9 cellular contexts compared by ENCODE assay signal in genomic region chr11:65611758-65612603, GRCh38. TPM values are rescaled to one million over a fixed set of nuclear protein-coding genes. Genes with fewer than 3 reads are reported as not detected.
DNase-seq lines count a peak whose midpoint lies in the region; ATAC-seq and TF ChIP-seq lines count a peak whose summit lies in the region.
"Had no signal": no experiment of that assay in that cellular context is flagged by ENCODE, and none has a peak within 500 bp of the region (broad histone marks: within the 10 kb centered on the region; RNA-seq: fewer than 3 reads in every experiment).

No MANE protein-coding gene starts in this region.

- no peaks in the 10 kb centered on the region for H3K27me3 ChIP-seq in muscle layer of duodenum (ENCODE audit: low read depth, low read length)
- H3K27me3 ChIP-seq: SJSA1 had no signal

- H3K9me3 Mint-ChIP-seq in stimulated activated naive CD8-positive, alpha-beta T cell treated with anti-CD3 and anti-CD28 coated beads, Interleukin-15, Interleukin-2, amounts not matched to agents 100 ng/mL and 50 ng/mL, for 24 hours: no peaks in the 10 kb centered on the region
- no peaks in the 10 kb centered on the region for H3K9me3 Mint-ChIP-seq in chondrocyte (ENCODE audit: low read depth)

- no peak for TF ChIP-seq CTCF in chondrocyte (IDR thresholded peaks at IDR 0.05)

- peaks cover 5 to 15% of the 10 kb centered on the region in 2 donors for H3K36me3 ChIP-seq in muscle layer of duodenum (ENCODE audit: control insufficient read depth in 1 of 2, insufficient read depth in 2 of 2, low read length in 2 of 2)

- ATAC-seq in stimulated activated naive CD8-positive, alpha-beta T cell treated with anti-CD3 and anti-CD28 coated beads, Interleukin-15, Interleukin-2, amounts not matched to agents 100 U/mL and 50 U/mL, for 24 hours: no peak
- no peak for ATAC-seq in HG03196 (IDR thresholded peaks at IDR 0.05; ENCODE audit: unreplicated experiment)

- H3K36me3 Mint-ChIP-seq in stimulated activated naive CD8-positive, alpha-beta T cell treated with anti-CD3 and anti-CD28 coated beads, Interleukin-15, Interleukin-2, amounts not matched to agents 100 ng/mL and 50 ng/mL, for 24 hours (ENCODE audit: low read depth): peaks cover 31% of the 10 kb centered on the region
- H3K36me3 Mint-ChIP-seq in chondrocyte (ENCODE audit: low read depth): peaks cover 9% of the 10 kb centered on the region

- DNase-seq in stimulated activated naive CD8-positive, alpha-beta T cell treated with anti-CD3 and anti-CD28 coated beads, Interleukin-15, Interleukin-2, amounts not matched to agents 100 U/mL and 50 U/mL, for 24 hours: no peak
- DNase-seq in chondrocyte (ENCODE audit: low spot score): no peak
- no peak for DNase-seq in ecto neural progenitor cell (ENCODE audit: low spot score)
- DNase-seq in stimulated activated CD8-positive, alpha-beta memory T cell treated with anti-CD3 and anti-CD28 coated beads, Interleukin-4, amount 100 ng/mL, for 48 hours: no peak
- no peak for DNase-seq in DMS79 (lab: John Stamatoyannopoulos, UW)

- peak overlapping the region; percentile 71 for H3K27ac ChIP-seq in muscle layer of duodenum (ENCODE audit: low read length)
- H3K27ac ChIP-seq: SJSA1 had no signal

- no peaks in the 10 kb centered on the region for H3K9me3 ChIP-seq in muscle layer of duodenum (ENCODE audit: control insufficient read depth in 1 of 2, low read length in 2 of 2)
- H3K9me3 ChIP-seq: SJSA1 had no signal

- H3K27ac Mint-ChIP-seq in stimulated activated naive CD8-positive, alpha-beta T cell treated with anti-CD3 and anti-CD28 coated beads, Interleukin-15, Interleukin-2, amounts not matched to agents 100 ng/mL and 50 ng/mL, for 24 hours: peak overlapping the region; percentile 90
- peak overlapping the region; percentile 83 for H3K27ac Mint-ChIP-seq in chondrocyte (ENCODE audit: unreplicated experiment)

- peak overlapping the region; percentile 95 for H3K4me3 Mint-ChIP-seq in stimulated activated naive CD8-positive, alpha-beta T cell treated with anti-CD3 and anti-CD28 coated beads, Interleukin-15, Interleukin-2, amounts not matched to agents 100 ng/mL and 50 ng/mL, for 24 hours
- peak overlapping the region; percentile 88 for H3K4me3 Mint-ChIP-seq in chondrocyte (ENCODE audit: unreplicated experiment)

- no peaks in the 10 kb centered on the region for H3K27me3 Mint-ChIP-seq in stimulated activated naive CD8-positive, alpha-beta T cell treated with anti-CD3 and anti-CD28 coated beads, Interleukin-15, Interleukin-2, amounts not matched to agents 100 ng/mL and 50 ng/mL, for 24 hours
- H3K27me3 Mint-ChIP-seq in chondrocyte (ENCODE audit: low read depth): no peaks in the 10 kb centered on the region

- peak overlapping the region; percentile 77 to 85 for H3K4me3 ChIP-seq in muscle layer of duodenum (ENCODE audit: low read depth in 1 of 2, low read length in 2 of 2)

- peaks cover 52% of the 10 kb centered on the region for H3K4me1 Mint-ChIP-seq in stimulated activated naive CD8-positive, alpha-beta T cell treated with anti-CD3 and anti-CD28 coated beads, Interleukin-15, Interleukin-2, amounts not matched to agents 100 ng/mL and 50 ng/mL, for 24 hours (ENCODE audit: low read depth)
- peaks cover 50% of the 10 kb centered on the region for H3K4me1 Mint-ChIP-seq in chondrocyte (ENCODE audit: low read depth)

- H3K4me1 ChIP-seq in muscle layer of duodenum (ENCODE audit: control insufficient read depth in 1 of 2, insufficient read depth in 2 of 2, low read length in 2 of 2): peaks cover 12 to 64% of the 10 kb centered on the region in 2 donors

RNA-seq across cellular contexts. Expression of gene MAP3K11, which starts 2.0 kb away (rescaled TPM):
- total RNA-seq in chondrocyte: 30.2 to 34.6 TPM (median 31.6 TPM) in 3 replicates

RNA-seq across cellular contexts. Expression of gene PCNX3, which starts 3.6 kb away (rescaled TPM):
- total RNA-seq in chondrocyte: 32.6 to 57.7 TPM (median 36.3 TPM) in 3 replicates

RNA-seq across cellular contexts. Expression of gene KCNK7, which starts 16.4 kb away (rescaled TPM):
- 0.22 to 0.44 TPM in 2 of 3 replicates, not detected in the other for total RNA-seq in chondrocyte

RNA-seq across cellular contexts. Expression of gene SIPA1, which starts 25.9 kb away (rescaled TPM):
- total RNA-seq in chondrocyte: 22.7 to 33.3 TPM (median 27.4 TPM) in 3 replicates

RNA-seq across cellular contexts. Expression of gene EHBP1L1, which starts 36.1 kb away (rescaled TPM):
- total RNA-seq in chondrocyte: 28.1 to 82.0 TPM (median 81.3 TPM) in 3 replicates
